In the genomic region with DNA sequence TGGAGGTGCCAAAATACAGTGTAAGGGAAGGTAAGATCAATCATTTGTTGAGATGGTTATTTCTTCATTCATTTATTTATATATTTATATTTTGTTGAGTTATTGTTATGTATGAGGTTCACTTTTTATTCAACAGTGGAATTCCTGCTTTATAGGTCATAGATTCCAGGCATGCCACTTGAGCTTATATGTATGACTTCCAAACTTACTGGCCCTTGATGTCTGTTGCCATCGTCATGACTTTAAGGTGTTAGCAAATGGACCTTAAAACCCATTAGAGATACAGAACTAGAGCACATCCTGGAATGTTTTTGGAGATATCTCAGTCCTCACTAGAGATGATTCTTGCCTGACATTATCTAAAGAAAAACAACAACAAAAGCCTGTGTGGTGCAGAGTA, we compare ENCODE assay signal across 20 cellular contexts. TPM values are rescaled to one million over a fixed set of nuclear protein-coding genes. Genes with fewer than 3 reads are reported as not detected.
A peak's percentile ranks its signal among the peaks of the same experiment; 100 is the strongest.
DNase-seq lines count a peak whose midpoint lies in the region; ATAC-seq, FAIRE-seq and TF ChIP-seq lines count a peak whose summit lies in the region.
"Had no signal": no experiment of that assay in that cellular context is flagged by ENCODE, and none has a peak within 500 bp of the region (broad histone marks: within the 10 kb centered on the region; RNA-seq: fewer than 3 reads in every experiment).

No MANE protein-coding gene starts in this region.

- no peak for DNase-seq in SK-N-SH
- no peak for DNase-seq in HTR-8/SVneo (ENCODE audit: insufficient read length, low spot score)
- DNase-seq in kidney tubule cell (ENCODE audit: low spot score): peak; percentile 2
- no peak for DNase-seq in NCI-H187 treated with DMSO at 0.1 percent for 48 hours (lab: John Stamatoyannopoulos, UW)
- DNase-seq in NCI-H2029 (lab: John Stamatoyannopoulos, UW): no peak
- DNase-seq in activated CD8-positive, alpha-beta memory T cell treated with anti-CD3 and anti-CD28 coated beads, Interleukin-2, amount 50 U/mL, for 48 hours: no peak
- DNase-seq: 8988T; Calu3; CD8-positive, alpha-beta T cell; DMS79 treated with DMSO at 0.1 percent for 48 hours; GDM1; GOT3; H7 had no signal

- no peaks in the 10 kb centered on the region for H3K9me2 ChIP-seq in SK-N-SH

- H3K79me2 ChIP-seq in SK-N-SH (ENCODE audit: insufficient read depth): peaks cover 100% of the 10 kb centered on the region

- ATAC-seq in SK-N-SH treated with all-trans-retinoic acid at 6 μM for 48 hours (no peak), GM18519 (IDR thresholded peaks at IDR 0.05; ENCODE audit: low FRiP score, unreplicated experiment) (no peak)
- ATAC-seq: CD8-positive, alpha-beta T cell; HCT116 had no signal

- 29% methylated on average over 1 of the region's 1 CpG for WGBS in SK-N-SH (ENCODE audit: low lambda C conversion rate)

- H3K4me2 ChIP-seq in SK-N-SH: no peak overlapping the region
- H3K4me2 ChIP-seq: BLaER1 treated with 17β-estradiol and CSF1 and Interleukin-3, amounts not matched to agents 10 nM and 100 nM had no signal

- no peak for TF ChIP-seq EP300 in SK-N-SH (IDR thresholded peaks at IDR 0.05; ENCODE audit: borderline replicate concordance in 1 of 2, low read depth in 1 of 2, low read length in 1 of 2)

- H3K27me3 ChIP-seq in SK-N-SH (ENCODE audit: insufficient read depth): no peaks in the 10 kb centered on the region
- H3K27me3 ChIP-seq: BLaER1 treated with 17β-estradiol and CSF1 and Interleukin-3, amounts not matched to agents 10 nM and 100 nM had no signal

- H3K36me3 ChIP-seq in SK-N-SH (replicated peaks in 1 of 2; ENCODE audit: control insufficient read depth in 1 of 2, insufficient read depth in 2 of 2, low read length in 1 of 2): peaks cover 15 to 69% of the 10 kb centered on the region in 2 experiments
- H3K36me3 ChIP-seq: BLaER1 treated with 17β-estradiol and CSF1 and Interleukin-3, amounts not matched to agents 10 nM and 100 nM had no signal

- no peak overlapping the region for H3K4me3 ChIP-seq in SK-N-SH (ENCODE audit: low read depth in 2 of 2, low read length in 1 of 2)
- H3K4me3 ChIP-seq: BLaER1 treated with 17β-estradiol and CSF1 and Interleukin-3, amounts not matched to agents 10 nM and 100 nM had no signal

- H3K4me1 ChIP-seq in SK-N-SH (ENCODE audit: control insufficient read depth in 1 of 2, insufficient read depth in 2 of 2, low read depth in 1 of 2, low read length in 1 of 2): peaks cover 0 to 24% of the 10 kb centered on the region in 2 experiments; a peak in 1 of 4 replicates
- H3K4me1 ChIP-seq: BLaER1 treated with 17β-estradiol and CSF1 and Interleukin-3, amounts not matched to agents 10 nM and 100 nM had no signal

- H3K9me3 ChIP-seq in SK-N-SH: no peaks in the 10 kb centered on the region
- H3K9me3 ChIP-seq: BLaER1 treated with 17β-estradiol and CSF1 and Interleukin-3, amounts not matched to agents 10 nM and 100 nM had no signal

- FAIRE-seq in HTR-8/SVneo (lab: Jason Lieb, UNC): peak; percentile 36
- FAIRE-seq: GM12892, GM18507 had no signal

- H3F3A ChIP-seq in SK-N-SH (replicated peaks; ENCODE audit: insufficient read depth): peaks cover 59% of the 10 kb centered on the region

- POLR2A ChIA-PET in SK-N-SH (lab: Yijun Ruan, JAX): no interaction called here

- no peak overlapping the region for H3K9ac ChIP-seq in SK-N-SH
- H3K9ac ChIP-seq: BLaER1 treated with 17β-estradiol and CSF1 and Interleukin-3, amounts not matched to agents 10 nM and 100 nM had no signal

- no peak for TF ChIP-seq CTCF in SK-N-SH (IDR thresholded peaks at IDR 0.05)

- CTCF ChIA-PET in SK-N-SH (lab: Yijun Ruan, JAX): no interaction called here

- peak overlapping the region in 1 of 2 experiments; percentile 33; a peak in 1 of 4 replicates for H3K27ac ChIP-seq in SK-N-SH (ENCODE audit: low read depth in 2 of 2, low read length in 1 of 2)
- H3K27ac ChIP-seq: BLaER1 treated with 17β-estradiol and CSF1 and Interleukin-3, amounts not matched to agents 10 nM and 100 nM had no signal

- TF ChIP-seq RAD21 in SK-N-SH (IDR thresholded peaks at IDR 0.05; ENCODE audit: low read length): no peak

- H4K20me1 ChIP-seq in SK-N-SH (ENCODE audit: insufficient read depth): peaks cover 73% of the 10 kb centered on the region
- H4K20me1 ChIP-seq: BLaER1 treated with 17β-estradiol and CSF1 and Interleukin-3, amounts not matched to agents 10 nM and 100 nM had no signal

- H2AFZ ChIP-seq in SK-N-SH (ENCODE audit: low read depth): no peak overlapping the region

TF ChIP-seq in SK-N-SH, 30 proteins besides CTCF, POLR2A, EP300 and RAD21:
- TF ChIP-seq JUND (IDR thresholded peaks at IDR 0.05): 0 out of 2 replicates have a peak, but pooled peaks have one; percentile 15
- TF ChIP-seq TEAD4 (IDR thresholded peaks at IDR 0.05; ENCODE audit: borderline replicate concordance, insufficient read depth): peak; percentile 28; the same call in 1 of the 2 replicates
- no peak for TF ChIP-seq SIN3A (IDR thresholded peaks at IDR 0.05; ENCODE audit: borderline replicate concordance, low read depth, low read length)
- TF ChIP-seq, protein P1, sequence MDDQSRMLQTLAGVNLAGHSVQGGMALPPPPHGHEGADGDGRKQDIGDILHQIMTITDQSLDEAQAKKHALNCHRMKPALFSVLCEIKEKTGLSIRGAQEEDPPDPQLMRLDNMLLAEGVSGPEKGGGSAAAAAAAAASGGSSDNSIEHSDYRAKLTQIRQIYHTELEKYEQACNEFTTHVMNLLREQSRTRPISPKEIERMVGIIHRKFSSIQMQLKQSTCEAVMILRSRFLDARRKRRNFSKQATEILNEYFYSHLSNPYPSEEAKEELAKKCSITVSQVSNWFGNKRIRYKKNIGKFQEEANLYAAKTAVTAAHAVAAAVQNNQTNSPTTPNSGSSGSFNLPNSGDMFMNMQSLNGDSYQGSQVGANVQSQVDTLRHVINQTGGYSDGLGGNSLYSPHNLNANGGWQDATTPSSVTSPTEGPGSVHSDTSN (IDR thresholded peaks at IDR 0.05): no peak
TF ChIP-seq in SK-N-SH: peak in this region for 2.

TF ChIP-seq in SK-N-SH treated with all-trans-retinoic acid at 6 μM for 48 hours, 23 proteins besides CTCF, POLR2A, EP300 and RAD21:
- TF ChIP-seq, protein P2, sequence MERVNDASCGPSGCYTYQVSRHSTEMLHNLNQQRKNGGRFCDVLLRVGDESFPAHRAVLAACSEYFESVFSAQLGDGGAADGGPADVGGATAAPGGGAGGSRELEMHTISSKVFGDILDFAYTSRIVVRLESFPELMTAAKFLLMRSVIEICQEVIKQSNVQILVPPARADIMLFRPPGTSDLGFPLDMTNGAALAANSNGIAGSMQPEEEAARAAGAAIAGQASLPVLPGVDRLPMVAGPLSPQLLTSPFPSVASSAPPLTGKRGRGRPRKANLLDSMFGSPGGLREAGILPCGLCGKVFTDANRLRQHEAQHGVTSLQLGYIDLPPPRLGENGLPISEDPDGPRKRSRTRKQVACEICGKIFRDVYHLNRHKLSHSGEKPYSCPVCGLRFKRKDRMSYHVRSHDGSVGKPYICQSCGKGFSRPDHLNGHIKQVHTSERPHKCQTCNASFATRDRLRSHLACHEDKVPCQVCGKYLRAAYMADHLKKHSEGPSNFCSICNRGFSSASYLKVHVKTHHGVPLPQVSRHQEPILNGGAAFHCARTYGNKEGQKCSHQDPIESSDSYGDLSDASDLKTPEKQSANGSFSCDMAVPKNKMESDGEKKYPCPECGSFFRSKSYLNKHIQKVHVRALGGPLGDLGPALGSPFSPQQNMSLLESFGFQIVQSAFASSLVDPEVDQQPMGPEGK (CRISPR knock-in tag; IDR thresholded peaks at IDR 0.05; ENCODE audit: borderline replicate concordance): no peak

RNA-seq across cellular contexts. Expression of gene CCDC85A, which starts 25.9 kb away (rescaled TPM):
- 48.7 and 49.9 TPM in 2 replicates for polyA plus RNA-seq in SK-N-SH (2012; rRNA removed)
- polyA plus RNA-seq in SK-N-SH (2012; cell fraction: cytosol; rRNA removed): 36.6 and 44.8 TPM in 2 replicates
- 23.7 and 33.6 TPM in 2 replicates for polyA plus RNA-seq in SK-N-SH (2012; cell fraction: nucleus; rRNA removed)
- polyA plus RNA-seq: AG04450 had no signal
